In the genomic region with DNA sequence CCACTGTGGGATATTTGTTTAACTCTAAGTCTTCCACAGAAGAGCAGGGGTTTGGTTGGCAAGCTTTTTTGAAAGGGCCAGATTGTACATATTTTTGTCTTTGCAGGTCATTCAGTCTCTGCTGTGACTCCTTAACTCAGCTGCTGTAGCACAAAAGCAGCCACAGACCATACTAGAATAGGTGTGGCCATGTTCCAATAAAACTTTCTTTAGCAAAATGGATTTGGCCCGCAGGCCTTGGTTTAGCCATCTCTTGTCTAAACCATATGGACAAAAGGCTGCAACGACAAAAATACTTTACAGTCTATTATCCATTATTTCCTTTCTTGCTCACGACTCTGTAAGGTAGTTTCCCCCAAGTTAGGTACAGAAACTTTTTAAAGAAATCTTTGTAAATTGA, we compare ENCODE assay signal across 19 cellular contexts.
"Had no signal": no experiment of that assay in that cellular context is flagged by ENCODE, and none has a peak within 500 bp of the region (broad histone marks: within the 10 kb centered on the region; RNA-seq: fewer than 3 reads in every experiment).

No MANE protein-coding gene starts in this region.

- FAIRE-seq: RCC 7860 had no signal

- ATAC-seq: SK-N-SH treated with all-trans-retinoic acid at 6 μM for 48 hours had no signal

- DNase-seq: KBM-7, MV-4-11, NCI-H1048, NCI-H1105, NCI-H1417, NCI-H1436 treated with DMSO at 0.1 percent for 48 hours, NCI-H1694, NCI-H187 treated with DMSO at 0.1 percent for 48 hours, NCI-H2029 treated with DMSO at 0.1 percent for 48 hours, NCI-H2171 treated with DMSO at 0.1 percent for 48 hours, NCI-H2227 treated with DMSO at 0.1 percent for 48 hours, NCI-H524, NCI-H526 treated with DMSO at 0.1 percent for 48 hours, NCI-H774, Right ventricle myocardium superior, RPMI8226, SIG-M5 had no signal
